10 cellular contexts compared by ENCODE assay signal in the genomic region with DNA sequence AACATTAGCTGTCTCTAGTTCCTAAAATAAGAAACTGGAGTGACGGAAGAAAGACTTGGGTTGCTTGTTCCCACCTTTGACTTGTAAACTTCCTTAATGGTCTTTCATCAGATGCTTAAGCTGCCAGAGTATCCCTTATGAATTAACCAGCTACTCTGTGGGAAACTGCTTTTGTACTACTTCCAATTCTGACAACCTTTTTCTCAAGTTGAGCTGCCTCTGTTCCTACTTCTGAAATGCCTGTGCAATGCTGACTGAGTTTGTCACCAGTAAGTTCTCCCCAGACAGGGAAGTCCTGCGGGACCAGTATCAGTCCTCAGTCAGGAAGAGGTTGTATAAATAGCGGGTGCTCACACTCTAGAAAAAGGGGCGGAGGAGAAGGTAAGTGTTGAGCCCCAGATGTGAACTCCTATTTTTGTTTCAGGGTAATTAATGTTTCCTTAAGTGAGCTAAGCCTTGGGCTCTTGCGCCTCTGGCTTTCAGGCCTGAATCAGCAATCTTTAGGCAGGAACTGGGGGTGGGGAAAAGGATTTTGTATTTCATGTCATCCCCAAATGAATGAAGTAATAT.
DNase-seq lines count a peak whose midpoint lies in the region; ATAC-seq, FAIRE-seq and TF ChIP-seq lines count a peak whose summit lies in the region.
"Had no signal": no experiment of that assay in that cellular context is flagged by ENCODE, and none has a peak within 500 bp of the region (broad histone marks: within the 10 kb centered on the region; RNA-seq: fewer than 3 reads in every experiment).

No MANE protein-coding gene starts in this region.

- H3K27ac ChIP-seq in OCI-LY7 (ENCODE audit: low read depth, low read length, poor library complexity, severe bottlenecking) (peak overlapping the region; percentile 21), right cardiac atrium (ENCODE audit: low read length) (no peak overlapping the region)
- H3K27ac ChIP-seq: pancreas had no signal

- no peak for FAIRE-seq in RCC 7860 (lab: Jason Lieb, UNC)
- FAIRE-seq: pancreas had no signal

- H3K4me2 ChIP-seq in OCI-LY7 (ENCODE audit: low read length), result peak overlapping the region; percentile 59

- no peaks in the 10 kb centered on the region for H4K20me1 ChIP-seq in OCI-LY7 (ENCODE audit: insufficient read depth, low read length)

- no TSS peak for BruUV-seq in OCI-LY7 (replicated peaks; lab: Mats Ljungman, UMichigan)

- CTCF ChIA-PET in OCI-LY7 (lab: Charles Lee; ENCODE audit: unreplicated experiment), result interaction anchor here (0.8 to 2.2 kb wide), 2 partner anchors 231 to 264 kb away, joined by 3 to 7 read pairs; no protein-coding TSS in a partner anchor

- H3K4me1 ChIP-seq in OCI-LY7 (ENCODE audit: insufficient read depth, low read length, poor library complexity, severe bottlenecking), result peaks cover 26% of the 10 kb centered on the region
- peaks cover 5% of the 10 kb centered on the region for H3K4me1 ChIP-seq in right cardiac atrium (ENCODE audit: control insufficient read depth, insufficient read depth, low read length)
- H3K4me1 ChIP-seq: pancreas had no signal

- TF ChIP-seq CTCF in OCI-LY7 (conservative IDR thresholded peaks at IDR 0.05; ENCODE audit: low read length), result peak; percentile 36; the same call in 1 of the 2 replicates

- peak; percentile 55 to 66 for ATAC-seq in right cardiac atrium
- ATAC-seq in HG02884 (IDR thresholded peaks at IDR 0.05; ENCODE audit: unreplicated experiment), result no peak

- POLR2A ChIA-PET in OCI-LY7 (lab: Charles Lee), result interaction anchor here (0.8 to 2.7 kb wide), 9 partner anchors 8 to 69 kb away, joined by 3 to 10 read pairs (median 7); no protein-coding TSS in a partner anchor

- peak; percentile 11 for DNase-seq in NCI-H82 (lab: John Stamatoyannopoulos, UW)
- DNase-seq in NCI-H82 treated with DMSO at 0.1 percent for 48 hours (lab: John Stamatoyannopoulos, UW; ENCODE audit: unreplicated experiment), result no peak
- peak; percentile 49 for DNase-seq in OCI-LY7 (ENCODE audit: low spot score)
- DNase-seq in right cardiac atrium, result no peak
- peak; percentile 74 for DNase-seq in superior temporal gyrus (ENCODE audit: extremely low spot score)
- no peak for DNase-seq in DMS79 (lab: John Stamatoyannopoulos, UW)
- DNase-seq in RCC 7860 (ENCODE audit: low spot score), result no peak
- DNase-seq: HCEC 1CT, pancreas had no signal

- no peaks in the 10 kb centered on the region for H3K9me2 ChIP-seq in OCI-LY7 (ENCODE audit: insufficient read depth, low read length)

- no peaks in the 10 kb centered on the region for H3K27me3 ChIP-seq in right cardiac atrium (ENCODE audit: control insufficient read depth, insufficient read depth)
- H3K27me3 ChIP-seq: pancreas had no signal

- no peaks in the 10 kb centered on the region for H3K79me2 ChIP-seq in OCI-LY7 (ENCODE audit: insufficient read depth, low read depth, low read length)

- peak overlapping the region; percentile 94 for H2AFZ ChIP-seq in OCI-LY7 (ENCODE audit: low read length)

- H3K36me3 ChIP-seq in OCI-LY7 (ENCODE audit: insufficient read depth, low read length), result no peaks in the 10 kb centered on the region
- H3K36me3 ChIP-seq: pancreas had no signal

- H3K4me3 ChIP-seq in OCI-LY7 (ENCODE audit: low read depth, low read length, poor library complexity, severe bottlenecking), result no peak overlapping the region
- H3K4me3 ChIP-seq in right cardiac atrium (ENCODE audit: low read length), result no peak overlapping the region
- H3K4me3 ChIP-seq: pancreas had no signal

- H3K9me3 ChIP-seq in OCI-LY7 (ENCODE audit: low read length) (no peaks in the 10 kb centered on the region), right cardiac atrium (ENCODE audit: control insufficient read depth, low read length) (no peaks in the 10 kb centered on the region)
- H3K9me3 ChIP-seq: pancreas had no signal

- intact Hi-C loops in OCI-LY7 (cut with micrococcal nuclease; ENCODE audit: unreplicated experiment), result loop anchor here (5.0 kb wide), 1 partner anchor 41 kb away; no protein-coding TSS in a partner anchor
- intact Hi-C loops in right cardiac atrium (cut with DNase I), result no loop called here

- WGBS in right cardiac atrium, result 31% methylated on average over 5 of the region's 5 CpGs

Comparison
In these comparisons a context has a peak if more than half of its experiments do, and no peak if none do; other contexts are left out.
1. DNase-seq: peak in NCI-H82 (single experiment), OCI-LY7 (single experiment) and superior temporal gyrus (single experiment); none in NCI-H82 treated with DMSO at 0.1 percent for 48 hours (single experiment), right cardiac atrium (0 of 3), DMS79 (single experiment) and RCC 7860 (single experiment).